In the genomic region with DNA sequence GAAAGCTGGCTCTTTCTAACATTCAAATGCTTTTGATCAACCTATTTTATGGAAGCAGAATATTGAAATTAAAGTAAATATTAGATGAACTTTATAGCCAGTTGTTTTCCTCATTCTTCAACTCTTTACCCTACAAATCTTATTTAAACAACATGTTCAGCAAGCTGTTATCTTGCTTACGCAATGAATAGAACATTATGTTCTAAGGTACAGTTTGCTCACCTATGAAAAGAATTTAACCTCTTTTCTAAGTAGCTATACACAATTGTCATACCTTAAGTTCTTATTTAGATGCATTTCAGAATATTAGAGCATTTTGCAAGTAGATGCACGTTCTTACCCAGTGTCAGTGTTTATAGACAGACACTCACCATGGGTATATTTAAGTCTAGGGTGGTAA, we compare ENCODE assay signal across 23 cellular contexts.
DNase-seq lines count a peak whose midpoint lies in the region; ATAC-seq and TF ChIP-seq lines count a peak whose summit lies in the region.
"Had no signal": no experiment of that assay in that cellular context is flagged by ENCODE, and none has a peak within 500 bp of the region (broad histone marks: within the 10 kb centered on the region; RNA-seq: fewer than 3 reads in every experiment).

No MANE protein-coding gene starts in this region.

- CTCF ChIA-PET in RWPE1 (lab: Yijun Ruan, JAX) = no interaction called here

- H3K27me3 ChIP-seq in prostate gland (replicated peaks; ENCODE audit: insufficient read depth) (no peaks in the 10 kb centered on the region), tibial nerve (no peaks in the 10 kb centered on the region)
- H3K27me3 ChIP-seq: tibial artery had no signal

- TF ChIP-seq POLR2A in prostate gland (IDR thresholded peaks at IDR 0.05) (no peak), tibial nerve (IDR thresholded peaks at IDR 0.05) (no peak)

- H3K36me3 ChIP-seq in prostate gland (no peaks in the 10 kb centered on the region), tibial nerve (no peaks in the 10 kb centered on the region)
- H3K36me3 ChIP-seq: tibial artery, WERI-Rb-1 had no signal

- H3K4me1 ChIP-seq in prostate gland (replicated peaks) (peaks cover 37% of the 10 kb centered on the region), tibial nerve (peaks cover 0 to 10% (median 4%) of the 10 kb centered on the region in 4 donors)

- DNase-seq in RWPE1 (ENCODE audit: low spot score) (no peak), left lobe of liver (ENCODE audit: low spot score) (no peak), prostate gland (ENCODE audit: low spot score) (no peak), HT-29 (ENCODE audit: low spot score) (no peak), GM19240 (ENCODE audit: insufficient read length, low spot score) (no peak), tibial nerve (ENCODE audit: low spot score in 2 of 2) (no peak), foreskin fibroblast (no peak)
- DNase-seq: ACHN; activated CD4-positive, alpha-beta T cell treated with anti-CD3 and anti-CD28 coated beads, Interleukin-2, amount 50 U/mL, for 1 hour; activated CD8-positive, alpha-beta memory T cell treated with anti-CD3 and anti-CD28 coated beads, Interleukin-2, amount 10 ng/mL, durations not matched to agents 7 days and 5 days; activated naive CD4-positive, alpha-beta T cell treated with anti-CD3 and anti-CD28 coated beads for 36 hours; Caco-2; central memory CD4-positive, alpha-beta T cell; dermis blood vessel endothelial cell; DND-41; NCI-H1694; NCI-H69; RPMI8226; tibial artery; WERI-Rb-1 had no signal

- POLR2A ChIA-PET in RWPE1 (lab: Yijun Ruan, JAX; ENCODE audit: low non-redundant PET) = no interaction called here

- TF ChIP-seq CTCF in 22Rv1 (IDR thresholded peaks at IDR 0.05) (no peak), RWPE1 (conservative IDR thresholded peaks at IDR 0.05; ENCODE audit: low read depth) (no peak), prostate gland (IDR thresholded peaks at IDR 0.05) (no peak), tibial nerve (IDR thresholded peaks at IDR 0.05) (no peak), foreskin fibroblast (IDR thresholded peaks at IDR 0.05; ENCODE audit: low read depth, low read length) (no peak)

- no peak for TF ChIP-seq EP300 in tibial nerve (IDR thresholded peaks at IDR 0.05)

- peak; percentile 56 for ATAC-seq in left lobe of liver
- ATAC-seq: activated CD8-positive, alpha-beta memory T cell treated with anti-CD3 and anti-CD28 coated beads, Interleukin-2, amount 10 ng/mL, durations not matched to agents 7 days and 5 days; natural killer cell treated with Interleukin-12 subunit alpha and Interleukin-12 subunit beta and Interleukin-15 and Interleukin-18, amount 100 ng/mL, for 72 hours had no signal

- WGBS in prostate gland = 44% methylated on average over 2 of the region's 2 CpGs
- 94 to 95% methylated on average over 2 of the region's 2 CpGs for WGBS in tibial nerve, 2 donors

- peak overlapping the region; percentile 97 for H3K27ac ChIP-seq in 22Rv1
- peak overlapping the region; percentile 79 for H3K27ac ChIP-seq in RWPE1
- peak overlapping the region; percentile 84 to 89 for H3K27ac ChIP-seq in prostate gland
- H3K27ac ChIP-seq in tibial nerve = peak overlapping the region in 1 of 4 donors; percentile 37
- H3K27ac ChIP-seq: KMS-11, tibial artery, WERI-Rb-1 had no signal

- H3K9me3 ChIP-seq in prostate gland = no peaks in the 10 kb centered on the region
- no peaks in the 10 kb centered on the region for H3K9me3 ChIP-seq in tibial nerve
- H3K9me3 ChIP-seq: Caco-2, tibial artery had no signal

- intact Hi-C loops in prostate gland (cut with DNase I) = no loop called here

- H3K4me3 ChIP-seq in prostate gland (no peak overlapping the region), tibial nerve (no peak overlapping the region), foreskin fibroblast (ENCODE audit: low read depth in 1 of 2, low read length in 2 of 2) (no peak overlapping the region)
- H3K4me3 ChIP-seq: tibial artery had no signal
